2 cellular contexts compared by ENCODE assay signal in the genomic region with DNA sequence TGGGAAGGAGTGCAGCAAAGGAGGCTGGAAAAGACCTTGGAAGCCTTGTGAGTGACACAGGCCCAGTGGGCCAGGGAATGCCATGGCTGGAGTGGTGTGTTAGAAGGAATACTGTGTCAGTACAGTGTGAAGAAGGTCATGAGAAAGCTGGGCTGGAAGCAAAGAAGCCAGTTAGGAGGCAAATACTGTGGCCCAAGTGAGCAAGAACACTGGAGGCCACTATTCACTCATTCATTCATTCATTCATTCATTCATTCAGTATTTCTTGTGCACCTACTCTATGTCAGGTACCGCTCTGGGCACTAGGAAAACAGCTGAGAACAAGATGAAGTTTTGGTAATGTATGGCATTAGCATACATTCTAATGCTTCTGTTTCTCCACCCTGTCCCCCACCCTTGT.
TF ChIP-seq lines count a peak whose summit lies in the region.

No MANE protein-coding gene starts in this region.

TF ChIP-seq in K562, 482 proteins besides CTCF, POLR2A, EP300 and RAD21:
- peak; percentile 84 for TF ChIP-seq ZNF24 (IDR thresholded peaks at IDR 0.05)
- TF ChIP-seq BRF1 (IDR thresholded peaks at IDR 0.05; ENCODE audit: borderline replicate concordance, extremely low read depth, insufficient read length), result no peak

TF ChIP-seq in H1, 55 proteins besides CTCF, POLR2A, EP300 and RAD21:
- TF ChIP-seq KDM4A (IDR thresholded peaks at IDR 0.05; ENCODE audit: low read depth, low read length, severe bottlenecking) (no peak), YY1 (IDR thresholded peaks at IDR 0.05; ENCODE audit: low read depth, low read length) (no peak), KDM5A (IDR thresholded peaks at IDR 0.05; ENCODE audit: low read length) (no peak), FOSL1 (IDR thresholded peaks at IDR 0.05; ENCODE audit: insufficient read depth, low read depth, low read length) (no peak), MAFK (IDR thresholded peaks at IDR 0.05; ENCODE audit: low read depth, low read length) (no peak), POLR2AphosphoS5 (IDR thresholded peaks at IDR 0.05; ENCODE audit: low read depth, low read length) (no peak), POU5F1 (IDR thresholded peaks at IDR 0.05; ENCODE audit: low read depth, low read length) (no peak), NANOG (IDR thresholded peaks at IDR 0.05; ENCODE audit: insufficient read depth, low read depth, low read length, poor library complexity, severe bottlenecking) (no peak), HDAC2 (IDR thresholded peaks at IDR 0.05; ENCODE audit: borderline replicate concordance in 1 of 2, low read depth in 2 of 2, low read length in 2 of 2) (no peak), ASH2L (IDR thresholded peaks at IDR 0.05; ENCODE audit: low read length) (no peak), TBP (IDR thresholded peaks at IDR 0.05; ENCODE audit: low read depth, low read length) (no peak), SIX5 (IDR thresholded peaks at IDR 0.05; ENCODE audit: low read depth, low read length) (no peak), HDAC6 (IDR thresholded peaks at IDR 0.05; ENCODE audit: low read depth, low read length) (no peak), CEBPB (IDR thresholded peaks at IDR 0.05; ENCODE audit: low read depth, low read length) (no peak), GABPA (IDR thresholded peaks at IDR 0.05; ENCODE audit: borderline replicate concordance, insufficient read depth, low read length) (no peak), TAF7 (optimal IDR thresholded peaks at IDR 0.05; ENCODE audit: borderline replicate concordance, low read depth, low read length) (no peak), SUZ12 (IDR thresholded peaks at IDR 0.05; ENCODE audit: low read length) (no peak), CREB1 (IDR thresholded peaks at IDR 0.05) (no peak), BCL11A (IDR thresholded peaks at IDR 0.05; ENCODE audit: low read depth in 2 of 2, low read length in 2 of 2) (no peak)
- TF ChIP-seq, protein P1, sequence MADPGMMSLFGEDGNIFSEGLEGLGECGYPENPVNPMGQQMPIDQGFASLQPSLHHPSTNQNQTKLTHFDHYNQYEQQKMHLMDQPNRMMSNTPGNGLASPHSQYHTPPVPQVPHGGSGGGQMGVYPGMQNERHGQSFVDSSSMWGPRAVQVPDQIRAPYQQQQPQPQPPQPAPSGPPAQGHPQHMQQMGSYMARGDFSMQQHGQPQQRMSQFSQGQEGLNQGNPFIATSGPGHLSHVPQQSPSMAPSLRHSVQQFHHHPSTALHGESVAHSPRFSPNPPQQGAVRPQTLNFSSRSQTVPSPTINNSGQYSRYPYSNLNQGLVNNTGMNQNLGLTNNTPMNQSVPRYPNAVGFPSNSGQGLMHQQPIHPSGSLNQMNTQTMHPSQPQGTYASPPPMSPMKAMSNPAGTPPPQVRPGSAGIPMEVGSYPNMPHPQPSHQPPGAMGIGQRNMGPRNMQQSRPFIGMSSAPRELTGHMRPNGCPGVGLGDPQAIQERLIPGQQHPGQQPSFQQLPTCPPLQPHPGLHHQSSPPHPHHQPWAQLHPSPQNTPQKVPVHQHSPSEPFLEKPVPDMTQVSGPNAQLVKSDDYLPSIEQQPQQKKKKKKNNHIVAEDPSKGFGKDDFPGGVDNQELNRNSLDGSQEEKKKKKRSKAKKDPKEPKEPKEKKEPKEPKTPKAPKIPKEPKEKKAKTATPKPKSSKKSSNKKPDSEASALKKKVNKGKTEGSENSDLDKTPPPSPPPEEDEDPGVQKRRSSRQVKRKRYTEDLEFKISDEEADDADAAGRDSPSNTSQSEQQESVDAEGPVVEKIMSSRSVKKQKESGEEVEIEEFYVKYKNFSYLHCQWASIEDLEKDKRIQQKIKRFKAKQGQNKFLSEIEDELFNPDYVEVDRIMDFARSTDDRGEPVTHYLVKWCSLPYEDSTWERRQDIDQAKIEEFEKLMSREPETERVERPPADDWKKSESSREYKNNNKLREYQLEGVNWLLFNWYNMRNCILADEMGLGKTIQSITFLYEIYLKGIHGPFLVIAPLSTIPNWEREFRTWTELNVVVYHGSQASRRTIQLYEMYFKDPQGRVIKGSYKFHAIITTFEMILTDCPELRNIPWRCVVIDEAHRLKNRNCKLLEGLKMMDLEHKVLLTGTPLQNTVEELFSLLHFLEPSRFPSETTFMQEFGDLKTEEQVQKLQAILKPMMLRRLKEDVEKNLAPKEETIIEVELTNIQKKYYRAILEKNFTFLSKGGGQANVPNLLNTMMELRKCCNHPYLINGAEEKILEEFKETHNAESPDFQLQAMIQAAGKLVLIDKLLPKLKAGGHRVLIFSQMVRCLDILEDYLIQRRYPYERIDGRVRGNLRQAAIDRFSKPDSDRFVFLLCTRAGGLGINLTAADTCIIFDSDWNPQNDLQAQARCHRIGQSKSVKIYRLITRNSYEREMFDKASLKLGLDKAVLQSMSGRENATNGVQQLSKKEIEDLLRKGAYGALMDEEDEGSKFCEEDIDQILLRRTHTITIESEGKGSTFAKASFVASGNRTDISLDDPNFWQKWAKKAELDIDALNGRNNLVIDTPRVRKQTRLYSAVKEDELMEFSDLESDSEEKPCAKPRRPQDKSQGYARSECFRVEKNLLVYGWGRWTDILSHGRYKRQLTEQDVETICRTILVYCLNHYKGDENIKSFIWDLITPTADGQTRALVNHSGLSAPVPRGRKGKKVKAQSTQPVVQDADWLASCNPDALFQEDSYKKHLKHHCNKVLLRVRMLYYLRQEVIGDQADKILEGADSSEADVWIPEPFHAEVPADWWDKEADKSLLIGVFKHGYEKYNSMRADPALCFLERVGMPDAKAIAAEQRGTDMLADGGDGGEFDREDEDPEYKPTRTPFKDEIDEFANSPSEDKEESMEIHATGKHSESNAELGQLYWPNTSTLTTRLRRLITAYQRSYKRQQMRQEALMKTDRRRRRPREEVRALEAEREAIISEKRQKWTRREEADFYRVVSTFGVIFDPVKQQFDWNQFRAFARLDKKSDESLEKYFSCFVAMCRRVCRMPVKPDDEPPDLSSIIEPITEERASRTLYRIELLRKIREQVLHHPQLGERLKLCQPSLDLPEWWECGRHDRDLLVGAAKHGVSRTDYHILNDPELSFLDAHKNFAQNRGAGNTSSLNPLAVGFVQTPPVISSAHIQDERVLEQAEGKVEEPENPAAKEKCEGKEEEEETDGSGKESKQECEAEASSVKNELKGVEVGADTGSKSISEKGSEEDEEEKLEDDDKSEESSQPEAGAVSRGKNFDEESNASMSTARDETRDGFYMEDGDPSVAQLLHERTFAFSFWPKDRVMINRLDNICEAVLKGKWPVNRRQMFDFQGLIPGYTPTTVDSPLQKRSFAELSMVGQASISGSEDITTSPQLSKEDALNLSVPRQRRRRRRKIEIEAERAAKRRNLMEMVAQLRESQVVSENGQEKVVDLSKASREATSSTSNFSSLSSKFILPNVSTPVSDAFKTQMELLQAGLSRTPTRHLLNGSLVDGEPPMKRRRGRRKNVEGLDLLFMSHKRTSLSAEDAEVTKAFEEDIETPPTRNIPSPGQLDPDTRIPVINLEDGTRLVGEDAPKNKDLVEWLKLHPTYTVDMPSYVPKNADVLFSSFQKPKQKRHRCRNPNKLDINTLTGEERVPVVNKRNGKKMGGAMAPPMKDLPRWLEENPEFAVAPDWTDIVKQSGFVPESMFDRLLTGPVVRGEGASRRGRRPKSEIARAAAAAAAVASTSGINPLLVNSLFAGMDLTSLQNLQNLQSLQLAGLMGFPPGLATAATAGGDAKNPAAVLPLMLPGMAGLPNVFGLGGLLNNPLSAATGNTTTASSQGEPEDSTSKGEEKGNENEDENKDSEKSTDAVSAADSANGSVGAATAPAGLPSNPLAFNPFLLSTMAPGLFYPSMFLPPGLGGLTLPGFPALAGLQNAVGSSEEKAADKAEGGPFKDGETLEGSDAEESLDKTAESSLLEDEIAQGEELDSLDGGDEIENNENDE (IDR thresholded peaks at IDR 0.05; ENCODE audit: insufficient replicate concordance, low read length), result no peak
